ENCODE assay signal across 1 cellular context in the genomic region with DNA sequence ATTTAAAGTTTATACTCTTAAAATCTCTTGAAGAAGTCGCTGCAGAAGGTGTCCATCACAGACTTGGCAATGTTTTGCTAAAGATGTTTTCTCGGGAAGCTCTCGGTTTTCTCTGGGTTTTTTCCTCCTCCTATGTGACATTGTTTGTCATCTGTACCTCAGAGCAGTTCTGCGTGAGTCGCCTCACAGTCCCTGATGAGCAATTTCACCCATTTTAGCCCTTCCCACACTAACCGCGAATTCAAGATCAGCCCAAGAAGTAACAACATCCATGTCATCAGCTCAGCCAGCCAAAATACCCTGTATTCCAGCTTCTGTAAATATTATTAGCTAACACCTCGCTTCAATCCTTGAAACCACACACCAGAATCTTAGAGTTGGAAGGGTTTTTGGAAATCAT.
TF ChIP-seq lines count a peak whose summit lies in the region.

No MANE protein-coding gene starts in this region.

TF ChIP-seq in HepG2, 621 proteins besides CTCF, POLR2A, EP300 and RAD21 (continued from another document):
- TF ChIP-seq, protein P1, sequence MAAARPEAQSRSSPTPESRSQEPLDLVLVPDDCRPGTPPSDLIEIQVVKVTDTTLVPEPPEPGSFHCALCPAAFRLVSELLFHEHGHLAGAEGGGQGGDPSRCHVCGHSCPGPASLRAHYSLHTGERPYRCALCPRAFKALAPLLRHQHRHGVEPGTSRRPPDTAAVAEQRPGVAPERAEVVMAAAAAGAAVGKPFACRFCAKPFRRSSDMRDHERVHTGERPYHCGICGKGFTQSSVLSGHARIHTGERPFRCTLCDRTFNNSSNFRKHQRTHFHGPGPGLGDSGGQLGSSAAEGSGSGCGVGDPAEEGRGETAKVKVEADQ (CRISPR knock-in tag; IDR thresholded peaks at IDR 0.05; ENCODE audit: borderline replicate concordance), result no peak
- TF ChIP-seq RBFOX2 (IDR thresholded peaks at IDR 0.05; ENCODE audit: low read depth, low read length) (no peak), ZNF530 (CRISPR knock-in tag; IDR thresholded peaks at IDR 0.05; ENCODE audit: low read depth) (no peak), HNF4G (IDR thresholded peaks at IDR 0.05; ENCODE audit: borderline replicate concordance, low read depth, low read length) (no peak), HNF4G (CRISPR knock-in tag; IDR thresholded peaks at IDR 0.05; ENCODE audit: borderline replicate concordance, low read depth) (no peak), RCOR2 (CRISPR knock-in tag; IDR thresholded peaks at IDR 0.05) (no peak), STAT5B (CRISPR knock-in tag; IDR thresholded peaks at IDR 0.05) (no peak)
- TF ChIP-seq, protein P2, sequence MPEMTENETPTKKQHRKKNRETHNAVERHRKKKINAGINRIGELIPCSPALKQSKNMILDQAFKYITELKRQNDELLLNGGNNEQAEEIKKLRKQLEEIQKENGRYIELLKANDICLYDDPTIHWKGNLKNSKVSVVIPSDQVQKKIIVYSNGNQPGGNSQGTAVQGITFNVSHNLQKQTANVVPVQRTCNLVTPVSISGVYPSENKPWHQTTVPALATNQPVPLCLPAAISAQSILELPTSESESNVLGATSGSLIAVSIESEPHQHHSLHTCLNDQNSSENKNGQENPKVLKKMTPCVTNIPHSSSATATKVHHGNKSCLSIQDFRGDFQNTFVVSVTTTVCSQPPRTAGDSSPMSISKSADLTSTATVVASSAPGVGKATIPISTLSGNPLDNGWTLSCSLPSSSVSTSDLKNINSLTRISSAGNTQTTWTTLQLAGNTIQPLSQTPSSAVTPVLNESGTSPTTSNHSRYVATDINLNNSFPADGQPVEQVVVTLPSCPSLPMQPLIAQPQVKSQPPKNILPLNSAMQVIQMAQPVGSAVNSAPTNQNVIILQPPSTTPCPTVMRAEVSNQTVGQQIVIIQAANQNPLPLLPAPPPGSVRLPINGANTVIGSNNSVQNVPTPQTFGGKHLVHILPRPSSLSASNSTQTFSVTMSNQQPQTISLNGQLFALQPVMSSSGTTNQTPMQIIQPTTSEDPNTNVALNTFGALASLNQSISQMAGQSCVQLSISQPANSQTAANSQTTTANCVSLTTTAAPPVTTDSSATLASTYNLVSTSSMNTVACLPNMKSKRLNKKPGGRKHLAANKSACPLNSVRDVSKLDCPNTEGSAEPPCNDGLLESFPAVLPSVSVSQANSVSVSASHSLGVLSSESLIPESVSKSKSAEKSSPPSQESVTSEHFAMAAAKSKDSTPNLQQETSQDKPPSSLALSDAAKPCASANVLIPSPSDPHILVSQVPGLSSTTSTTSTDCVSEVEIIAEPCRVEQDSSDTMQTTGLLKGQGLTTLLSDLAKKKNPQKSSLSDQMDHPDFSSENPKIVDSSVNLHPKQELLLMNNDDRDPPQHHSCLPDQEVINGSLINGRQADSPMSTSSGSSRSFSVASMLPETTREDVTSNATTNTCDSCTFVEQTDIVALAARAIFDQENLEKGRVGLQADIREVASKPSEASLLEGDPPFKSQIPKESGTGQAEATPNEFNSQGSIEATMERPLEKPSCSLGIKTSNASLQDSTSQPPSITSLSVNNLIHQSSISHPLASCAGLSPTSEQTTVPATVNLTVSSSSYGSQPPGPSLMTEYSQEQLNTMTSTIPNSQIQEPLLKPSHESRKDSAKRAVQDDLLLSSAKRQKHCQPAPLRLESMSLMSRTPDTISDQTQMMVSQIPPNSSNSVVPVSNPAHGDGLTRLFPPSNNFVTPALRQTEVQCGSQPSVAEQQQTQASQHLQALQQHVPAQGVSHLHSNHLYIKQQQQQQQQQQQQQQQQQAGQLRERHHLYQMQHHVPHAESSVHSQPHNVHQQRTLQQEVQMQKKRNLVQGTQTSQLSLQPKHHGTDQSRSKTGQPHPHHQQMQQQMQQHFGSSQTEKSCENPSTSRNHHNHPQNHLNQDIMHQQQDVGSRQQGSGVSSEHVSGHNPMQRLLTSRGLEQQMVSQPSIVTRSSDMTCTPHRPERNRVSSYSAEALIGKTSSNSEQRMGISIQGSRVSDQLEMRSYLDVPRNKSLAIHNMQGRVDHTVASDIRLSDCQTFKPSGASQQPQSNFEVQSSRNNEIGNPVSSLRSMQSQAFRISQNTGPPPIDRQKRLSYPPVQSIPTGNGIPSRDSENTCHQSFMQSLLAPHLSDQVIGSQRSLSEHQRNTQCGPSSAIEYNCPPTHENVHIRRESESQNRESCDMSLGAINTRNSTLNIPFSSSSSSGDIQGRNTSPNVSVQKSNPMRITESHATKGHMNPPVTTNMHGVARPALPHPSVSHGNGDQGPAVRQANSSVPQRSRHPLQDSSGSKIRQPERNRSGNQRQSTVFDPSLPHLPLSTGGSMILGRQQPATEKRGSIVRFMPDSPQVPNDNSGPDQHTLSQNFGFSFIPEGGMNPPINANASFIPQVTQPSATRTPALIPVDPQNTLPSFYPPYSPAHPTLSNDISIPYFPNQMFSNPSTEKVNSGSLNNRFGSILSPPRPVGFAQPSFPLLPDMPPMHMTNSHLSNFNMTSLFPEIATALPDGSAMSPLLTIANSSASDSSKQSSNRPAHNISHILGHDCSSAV (CRISPR knock-in tag; IDR thresholded peaks at IDR 0.05; ENCODE audit: borderline replicate concordance), result no peak
- TF ChIP-seq, protein P3, sequence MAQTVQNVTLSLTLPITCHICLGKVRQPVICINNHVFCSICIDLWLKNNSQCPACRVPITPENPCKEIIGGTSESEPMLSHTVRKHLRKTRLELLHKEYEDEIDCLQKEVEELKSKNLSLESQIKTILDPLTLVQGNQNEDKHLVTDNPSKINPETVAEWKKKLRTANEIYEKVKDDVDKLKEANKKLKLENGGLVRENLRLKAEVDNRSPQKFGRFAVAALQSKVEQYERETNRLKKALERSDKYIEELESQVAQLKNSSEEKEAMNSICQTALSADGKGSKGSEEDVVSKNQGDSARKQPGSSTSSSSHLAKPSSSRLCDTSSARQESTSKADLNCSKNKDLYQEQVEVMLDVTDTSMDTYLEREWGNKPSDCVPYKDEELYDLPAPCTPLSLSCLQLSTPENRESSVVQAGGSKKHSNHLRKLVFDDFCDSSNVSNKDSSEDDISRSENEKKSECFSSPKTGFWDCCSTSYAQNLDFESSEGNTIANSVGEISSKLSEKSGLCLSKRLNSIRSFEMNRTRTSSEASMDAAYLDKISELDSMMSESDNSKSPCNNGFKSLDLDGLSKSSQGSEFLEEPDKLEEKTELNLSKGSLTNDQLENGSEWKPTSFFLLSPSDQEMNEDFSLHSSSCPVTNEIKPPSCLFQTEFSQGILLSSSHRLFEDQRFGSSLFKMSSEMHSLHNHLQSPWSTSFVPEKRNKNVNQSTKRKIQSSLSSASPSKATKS (CRISPR knock-in tag; IDR thresholded peaks at IDR 0.05), result no peak
- TF ChIP-seq, protein P4, sequence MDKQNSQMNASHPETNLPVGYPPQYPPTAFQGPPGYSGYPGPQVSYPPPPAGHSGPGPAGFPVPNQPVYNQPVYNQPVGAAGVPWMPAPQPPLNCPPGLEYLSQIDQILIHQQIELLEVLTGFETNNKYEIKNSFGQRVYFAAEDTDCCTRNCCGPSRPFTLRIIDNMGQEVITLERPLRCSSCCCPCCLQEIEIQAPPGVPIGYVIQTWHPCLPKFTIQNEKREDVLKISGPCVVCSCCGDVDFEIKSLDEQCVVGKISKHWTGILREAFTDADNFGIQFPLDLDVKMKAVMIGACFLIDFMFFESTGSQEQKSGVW (CRISPR knock-in tag; IDR thresholded peaks at IDR 0.05; ENCODE audit: borderline replicate concordance), result no peak
- TF ChIP-seq, protein P5, sequence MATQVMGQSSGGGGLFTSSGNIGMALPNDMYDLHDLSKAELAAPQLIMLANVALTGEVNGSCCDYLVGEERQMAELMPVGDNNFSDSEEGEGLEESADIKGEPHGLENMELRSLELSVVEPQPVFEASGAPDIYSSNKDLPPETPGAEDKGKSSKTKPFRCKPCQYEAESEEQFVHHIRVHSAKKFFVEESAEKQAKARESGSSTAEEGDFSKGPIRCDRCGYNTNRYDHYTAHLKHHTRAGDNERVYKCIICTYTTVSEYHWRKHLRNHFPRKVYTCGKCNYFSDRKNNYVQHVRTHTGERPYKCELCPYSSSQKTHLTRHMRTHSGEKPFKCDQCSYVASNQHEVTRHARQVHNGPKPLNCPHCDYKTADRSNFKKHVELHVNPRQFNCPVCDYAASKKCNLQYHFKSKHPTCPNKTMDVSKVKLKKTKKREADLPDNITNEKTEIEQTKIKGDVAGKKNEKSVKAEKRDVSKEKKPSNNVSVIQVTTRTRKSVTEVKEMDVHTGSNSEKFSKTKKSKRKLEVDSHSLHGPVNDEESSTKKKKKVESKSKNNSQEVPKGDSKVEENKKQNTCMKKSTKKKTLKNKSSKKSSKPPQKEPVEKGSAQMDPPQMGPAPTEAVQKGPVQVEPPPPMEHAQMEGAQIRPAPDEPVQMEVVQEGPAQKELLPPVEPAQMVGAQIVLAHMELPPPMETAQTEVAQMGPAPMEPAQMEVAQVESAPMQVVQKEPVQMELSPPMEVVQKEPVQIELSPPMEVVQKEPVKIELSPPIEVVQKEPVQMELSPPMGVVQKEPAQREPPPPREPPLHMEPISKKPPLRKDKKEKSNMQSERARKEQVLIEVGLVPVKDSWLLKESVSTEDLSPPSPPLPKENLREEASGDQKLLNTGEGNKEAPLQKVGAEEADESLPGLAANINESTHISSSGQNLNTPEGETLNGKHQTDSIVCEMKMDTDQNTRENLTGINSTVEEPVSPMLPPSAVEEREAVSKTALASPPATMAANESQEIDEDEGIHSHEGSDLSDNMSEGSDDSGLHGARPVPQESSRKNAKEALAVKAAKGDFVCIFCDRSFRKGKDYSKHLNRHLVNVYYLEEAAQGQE (IDR thresholded peaks at IDR 0.05; ENCODE audit: borderline replicate concordance in 1 of 2, low read depth in 1 of 2, low read length in 2 of 2), result no peak
TF ChIP-seq in HepG2: peak in this region for 0.
